Comparison of ENCODE assay signal across 15 cellular contexts in genomic region chr4:19508442-19508841, GRCh38.
A peak's percentile ranks its signal among the peaks of the same experiment; 100 is the strongest.
DNase-seq lines count a peak whose midpoint lies in the region; ATAC-seq, FAIRE-seq and TF ChIP-seq lines count a peak whose summit lies in the region.
"Had no signal": no experiment of that assay in that cellular context is flagged by ENCODE, and none has a peak within 500 bp of the region (broad histone marks: within the 10 kb centered on the region; RNA-seq: fewer than 3 reads in every experiment).

No MANE protein-coding gene starts in this region.

- H3K9me3 Mint-ChIP-seq in astrocyte (ENCODE audit: unreplicated experiment), result no peaks in the 10 kb centered on the region
- H3K9me3 Mint-ChIP-seq in stimulated activated naive CD8-positive, alpha-beta T cell treated with anti-CD3 and anti-CD28 coated beads, Interleukin-15, amount 100 ng/mL, for 72 hours, result peaks cover 0 to 5% of the 10 kb centered on the region in 2 donors
- H3K9me3 Mint-ChIP-seq: GM23338 had no signal

- H3K4me2 ChIP-seq in astrocyte (ENCODE audit: low read length), result no peak overlapping the region
- H3K4me2 ChIP-seq: BLaER1 treated with 17β-estradiol and CSF1 and Interleukin-3, amounts not matched to agents 10 nM and 100 nM; GM23338 had no signal

- no peak overlapping the region for H3K4me3 Mint-ChIP-seq in astrocyte (ENCODE audit: unreplicated experiment)
- no peak overlapping the region for H3K4me3 Mint-ChIP-seq in stimulated activated naive CD8-positive, alpha-beta T cell treated with anti-CD3 and anti-CD28 coated beads, Interleukin-15, amount 100 ng/mL, for 72 hours
- H3K4me3 Mint-ChIP-seq: CD4-positive, CD25-positive, alpha-beta regulatory T cell; GM23338 had no signal

- FAIRE-seq in astrocyte (lab: Jason Lieb, UNC), result no peak
- FAIRE-seq: G401.6, GM12891 had no signal

- TF ChIP-seq CTCF in astrocyte (IDR thresholded peaks at IDR 0.05; ENCODE audit: insufficient read depth, low read depth, low read length), result no peak
- no peak for TF ChIP-seq CTCF in foreskin keratinocyte (conservative IDR thresholded peaks at IDR 0.05)

- peak; percentile 67 for ATAC-seq in foreskin keratinocyte
- ATAC-seq in stimulated activated naive CD8-positive, alpha-beta T cell treated with anti-CD3 and anti-CD28 coated beads, Interleukin-15, amount 100 ng/mL, for 72 hours, result no peak
- ATAC-seq in HG02610 (IDR thresholded peaks at IDR 0.05; ENCODE audit: unreplicated experiment), result no peak
- ATAC-seq: GM23338 had no signal

- H3K4me3 ChIP-seq in astrocyte (ENCODE audit: insufficient read depth, low read depth, low read length), result no peak overlapping the region
- H3K4me3 ChIP-seq: BLaER1 treated with 17β-estradiol and CSF1 and Interleukin-3, amounts not matched to agents 10 nM and 100 nM; GM23338 had no signal

- no peaks in the 10 kb centered on the region for H3K79me2 ChIP-seq in astrocyte (ENCODE audit: insufficient read depth, low read length)

- H3K4me1 ChIP-seq in astrocyte (ENCODE audit: insufficient read depth, low read length) (no peaks in the 10 kb centered on the region), foreskin keratinocyte (no peaks in the 10 kb centered on the region)
- H3K4me1 ChIP-seq: BLaER1 treated with 17β-estradiol and CSF1 and Interleukin-3, amounts not matched to agents 10 nM and 100 nM had no signal

- H2AFZ ChIP-seq in astrocyte (ENCODE audit: low read depth, low read length), result no peak overlapping the region
- H2AFZ ChIP-seq: GM23338 had no signal

- no peak overlapping the region for H3K27ac Mint-ChIP-seq in astrocyte (ENCODE audit: unreplicated experiment)
- no peak overlapping the region for H3K27ac Mint-ChIP-seq in stimulated activated naive CD8-positive, alpha-beta T cell treated with anti-CD3 and anti-CD28 coated beads, Interleukin-15, amount 100 ng/mL, for 72 hours
- H3K27ac Mint-ChIP-seq: CD4-positive, CD25-positive, alpha-beta regulatory T cell; GM23338 had no signal

- H3K27me3 Mint-ChIP-seq in astrocyte (ENCODE audit: low read depth, unreplicated experiment), result no peaks in the 10 kb centered on the region
- no peaks in the 10 kb centered on the region for H3K27me3 Mint-ChIP-seq in stimulated activated naive CD8-positive, alpha-beta T cell treated with anti-CD3 and anti-CD28 coated beads, Interleukin-15, amount 100 ng/mL, for 72 hours
- H3K27me3 Mint-ChIP-seq: CD4-positive, CD25-positive, alpha-beta regulatory T cell had no signal

- no peak overlapping the region for H3K9ac ChIP-seq in astrocyte (ENCODE audit: low read length)
- H3K9ac ChIP-seq: BLaER1 treated with 17β-estradiol and CSF1 and Interleukin-3, amounts not matched to agents 10 nM and 100 nM had no signal

- H3K4me1 Mint-ChIP-seq in astrocyte (ENCODE audit: low read depth, unreplicated experiment), result no peaks in the 10 kb centered on the region
- no peaks in the 10 kb centered on the region for H3K4me1 Mint-ChIP-seq in stimulated activated naive CD8-positive, alpha-beta T cell treated with anti-CD3 and anti-CD28 coated beads, Interleukin-15, amount 100 ng/mL, for 72 hours
- H3K4me1 Mint-ChIP-seq: CD4-positive, CD25-positive, alpha-beta regulatory T cell; GM23338 had no signal

- DNase-seq in EL (peak; percentile 19), astrocyte (ENCODE audit: low read depth) (peak; percentile 63), foreskin keratinocyte (peak; percentile 10 to 59), non-pigmented ciliary epithelial cell (ENCODE audit: low read depth) (peak; percentile 19), NCI-H2081 (lab: John Stamatoyannopoulos, UW) (no peak)
- DNase-seq in stimulated activated naive CD8-positive, alpha-beta T cell treated with anti-CD3 and anti-CD28 coated beads, Interleukin-15, amount 100 ng/mL, for 72 hours, result no peak
- DNase-seq: ACHN; CD4-positive, CD25-positive, alpha-beta regulatory T cell; DMS 273 treated with DMSO at 0.1 percent for 48 hours; H7 had no signal

- H3K36me3 Mint-ChIP-seq in astrocyte (ENCODE audit: low read depth, unreplicated experiment), result no peaks in the 10 kb centered on the region
- H3K36me3 Mint-ChIP-seq: CD4-positive, CD25-positive, alpha-beta regulatory T cell had no signal

- H3K9me3 ChIP-seq in astrocyte (ENCODE audit: insufficient read depth, low read depth, low read length), result no peaks in the 10 kb centered on the region
- H3K9me3 ChIP-seq: BLaER1 treated with 17β-estradiol and CSF1 and Interleukin-3, amounts not matched to agents 10 nM and 100 nM had no signal

- H3K27me3 ChIP-seq in astrocyte (ENCODE audit: insufficient read depth, low read length), result no peaks in the 10 kb centered on the region
- H3K27me3 ChIP-seq in foreskin keratinocyte, result no peaks in the 10 kb centered on the region
- H3K27me3 ChIP-seq: BLaER1 treated with 17β-estradiol and CSF1 and Interleukin-3, amounts not matched to agents 10 nM and 100 nM had no signal

- no peaks in the 10 kb centered on the region for H4K20me1 ChIP-seq in astrocyte (ENCODE audit: insufficient read depth, low read length)
- H4K20me1 ChIP-seq: BLaER1 treated with 17β-estradiol and CSF1 and Interleukin-3, amounts not matched to agents 10 nM and 100 nM had no signal

- no peaks in the 10 kb centered on the region for H3K36me3 ChIP-seq in astrocyte (ENCODE audit: insufficient read depth, low read length)
- H3K36me3 ChIP-seq: BLaER1 treated with 17β-estradiol and CSF1 and Interleukin-3, amounts not matched to agents 10 nM and 100 nM had no signal

- H3K27ac ChIP-seq in astrocyte (ENCODE audit: low read depth, low read length), result no peak overlapping the region
- H3K27ac ChIP-seq in foreskin keratinocyte, result no peak overlapping the region
- H3K27ac ChIP-seq: BLaER1 treated with 17β-estradiol and CSF1 and Interleukin-3, amounts not matched to agents 10 nM and 100 nM had no signal

Comparison
In these comparisons a context has a peak if more than half of its experiments do, and no peak if none do; other contexts are left out.
1. DNase-seq: peak in EL (single experiment), astrocyte (single experiment), foreskin keratinocyte (2 of 2) and non-pigmented ciliary epithelial cell (single experiment); none in stimulated activated naive CD8-positive, alpha-beta T cell treated with anti-CD3 and anti-CD28 coated beads, Interleukin-15, amount 100 ng/mL, for 72 hours (0 of 2) and NCI-H2081 (0 of 2).